26 cellular contexts compared by ENCODE assay signal in genomic region chr15:56675930-56676329, GRCh38.
"Had no signal": no experiment of that assay in that cellular context is flagged by ENCODE, and none has a peak within 500 bp of the region (broad histone marks: within the 10 kb centered on the region; RNA-seq: fewer than 3 reads in every experiment).

No MANE protein-coding gene starts in this region.

- H3K36me3 ChIP-seq: colonic mucosa, gastrocnemius medialis had no signal

- H3K4me1 ChIP-seq: colonic mucosa, esophagus squamous epithelium, lower lobe of right lung had no signal

- ATAC-seq: effector memory CD8-positive, alpha-beta T cell; esophagus mucosa; gastrocnemius medialis; heart right ventricle; left colon; left lobe of liver; lower lobe of right lung; mucosa of descending colon had no signal

- H3K27me3 ChIP-seq: colonic mucosa, esophagus squamous epithelium, gastrocnemius medialis, heart right ventricle had no signal

- H3K27ac ChIP-seq: colonic mucosa, epithelial cell of prostate, esophagus squamous epithelium, heart right ventricle, left ventricle myocardium inferior, lower lobe of right lung had no signal

- DNase-seq: colonic mucosa; cortex of kidney; effector CD8-positive, alpha-beta T cell; effector memory CD8-positive, alpha-beta T cell; endodermal cell; erythroblast; esophagus squamous epithelium; foreskin fibroblast; foreskin melanocyte; gastrocnemius medialis; glutamatergic neuron; head of caudate nucleus; heart right ventricle; hippocampal formation; left colon; left ventricle myocardium inferior; lower lobe of right lung; mesenchymal stem cell; mucosa of descending colon; naive B cell had no signal

- H3K9me3 ChIP-seq: colonic mucosa, esophagus squamous epithelium, gastrocnemius medialis, heart right ventricle, left ventricle myocardium inferior, lower lobe of right lung, mucosa of descending colon had no signal

- H3K4me3 ChIP-seq: colonic mucosa, esophagus squamous epithelium, gastrocnemius medialis, heart right ventricle, left ventricle myocardium inferior, lower lobe of right lung, mucosa of descending colon had no signal

- FAIRE-seq: endometrium, islet of Langerhans, keratinocyte had no signal
